In genomic region chr19:51375504-51376221, GRCh38 we compare ENCODE assay signal across 17 cellular contexts. TPM values are rescaled to one million over a fixed set of nuclear protein-coding genes. Genes with fewer than 3 reads are reported as not detected.
DNase-seq lines count a peak whose midpoint lies in the region; ATAC-seq and TF ChIP-seq lines count a peak whose summit lies in the region.
"Had no signal": no experiment of that assay in that cellular context is flagged by ENCODE, and none has a peak within 500 bp of the region (broad histone marks: within the 10 kb centered on the region; RNA-seq: fewer than 3 reads in every experiment).

No MANE protein-coding gene starts in this region.

- DNase-seq in activated CD4-positive, alpha-beta T cell treated with anti-CD3 and anti-CD28 coated beads for 36 hours, result peak; percentile 80
- no peak for DNase-seq in activated CD4-positive, alpha-beta T cell treated with anti-CD3 and anti-CD28 coated beads, Interleukin-2, amount 50 U/mL, for 4 hours
- DNase-seq in GM19240 (ENCODE audit: insufficient read length, low spot score) (peak; percentile 41), DMS79 treated with DMSO at 0.1 percent for 48 hours (lab: John Stamatoyannopoulos, UW) (no peak), head of caudate nucleus (no peak), H9 (no peak)
- DNase-seq in activated CD8-positive, alpha-beta T cell treated with anti-CD3 and anti-CD28 coated beads for 36 hours, result peak; percentile 77
- DNase-seq in naive thymus-derived CD8-positive, alpha-beta T cell, result peak in 2 of 10 donors; percentile 20
- DNase-seq: DMS53, foreskin fibroblast, islet precursor cell, NCI-H1048, transverse colon had no signal

- H2BK20ac ChIP-seq in H9 (ENCODE audit: low read depth, low read length, poor library complexity, severe bottlenecking), result no peak overlapping the region

- H3K4me2 ChIP-seq in H9 (ENCODE audit: insufficient read depth, insufficient read length, low read length), result no peak overlapping the region
- H3K4me2 ChIP-seq: A549 had no signal

- no peaks in the 10 kb centered on the region for H3K27me3 Mint-ChIP-seq in activated CD4-positive, alpha-beta T cell treated with anti-CD3 and anti-CD28 coated beads for 36 hours
- H3K27me3 Mint-ChIP-seq in activated CD8-positive, alpha-beta T cell treated with anti-CD3 and anti-CD28 coated beads for 36 hours, result no peaks in the 10 kb centered on the region
- H3K27me3 Mint-ChIP-seq in naive thymus-derived CD8-positive, alpha-beta T cell, result no peaks in the 10 kb centered on the region
- H3K27me3 Mint-ChIP-seq in H9 (ENCODE audit: low read depth), result peaks cover 20% of the 10 kb centered on the region

- peaks cover 12% of the 10 kb centered on the region for H3K36me3 Mint-ChIP-seq in activated CD4-positive, alpha-beta T cell treated with anti-CD3 and anti-CD28 coated beads for 36 hours (ENCODE audit: low read depth)
- peaks cover 23% of the 10 kb centered on the region for H3K36me3 Mint-ChIP-seq in activated CD8-positive, alpha-beta T cell treated with anti-CD3 and anti-CD28 coated beads for 36 hours (ENCODE audit: low read depth)
- H3K36me3 Mint-ChIP-seq in naive thymus-derived CD8-positive, alpha-beta T cell, result peaks cover 0 to under 1% (median 0%) of the 10 kb centered on the region in 3 donors
- H3K36me3 Mint-ChIP-seq in H9 (ENCODE audit: insufficient read depth in 1 of 3, low read depth in 3 of 3), result peaks cover 0 to 4% (median 0%) of the 10 kb centered on the region in 3 experiments; a peak in 1 of 7 replicates

- no peak overlapping the region for H2BK15ac ChIP-seq in H9 (ENCODE audit: low read depth, low read length)

- no peak overlapping the region for H3K56ac ChIP-seq in H9 (ENCODE audit: insufficient read length, low read depth, low read length)

- no peak overlapping the region for H2BK12ac ChIP-seq in H9 (ENCODE audit: insufficient read length, low read depth, low read length)

- no peak overlapping the region for H4K5ac ChIP-seq in H9 (ENCODE audit: insufficient read length, low read depth, low read length)

- H3K79me1 ChIP-seq in H9 (ENCODE audit: insufficient read depth, low read depth, low read length, poor library complexity, severe bottlenecking), result no peaks in the 10 kb centered on the region

- H3K9me3 Mint-ChIP-seq in activated CD4-positive, alpha-beta T cell treated with anti-CD3 and anti-CD28 coated beads for 36 hours (ENCODE audit: low read depth), result no peaks in the 10 kb centered on the region
- peaks cover 3% of the 10 kb centered on the region for H3K9me3 Mint-ChIP-seq in activated CD8-positive, alpha-beta T cell treated with anti-CD3 and anti-CD28 coated beads for 36 hours
- H3K9me3 Mint-ChIP-seq in naive thymus-derived CD8-positive, alpha-beta T cell, result peaks cover 0 to 4% (median 0%) of the 10 kb centered on the region in 9 donors
- H3K9me3 Mint-ChIP-seq in H9, result peaks cover 5 to 6% of the 10 kb centered on the region in 2 experiments

- peaks cover 69% of the 10 kb centered on the region for H3K4me1 Mint-ChIP-seq in activated CD4-positive, alpha-beta T cell treated with anti-CD3 and anti-CD28 coated beads for 36 hours
- H3K4me1 Mint-ChIP-seq in activated CD8-positive, alpha-beta T cell treated with anti-CD3 and anti-CD28 coated beads for 36 hours (ENCODE audit: low read depth), result peaks cover 65% of the 10 kb centered on the region
- peaks cover 38 to 73% (median 59%) of the 10 kb centered on the region in 4 donors for H3K4me1 Mint-ChIP-seq in naive thymus-derived CD8-positive, alpha-beta T cell
- peaks cover 5 to 8% of the 10 kb centered on the region in 2 experiments for H3K4me1 Mint-ChIP-seq in H9

- no peaks in the 10 kb centered on the region for H3K9me3 ChIP-seq in H9 (ENCODE audit: control insufficient read depth, low read depth, low read length)
- H3K9me3 ChIP-seq: A549, transverse colon had no signal

- H3K27ac ChIP-seq in H9 (ENCODE audit: insufficient read length, low read depth, low read length), result no peak overlapping the region
- H3K27ac ChIP-seq: A549, dorsolateral prefrontal cortex, transverse colon had no signal

- peak; percentile 16 for ATAC-seq in activated CD4-positive, alpha-beta T cell treated with anti-CD3 and anti-CD28 coated beads for 36 hours
- peak; percentile 12 for ATAC-seq in activated CD8-positive, alpha-beta T cell treated with anti-CD3 and anti-CD28 coated beads for 36 hours
- no peak for ATAC-seq in naive thymus-derived CD8-positive, alpha-beta T cell
- ATAC-seq: A549 had no signal

- H2AFZ ChIP-seq in H9 (ENCODE audit: low read length), result no peak overlapping the region

- H3K4ac ChIP-seq in H9 (ENCODE audit: low read depth, low read length), result no peak overlapping the region

- CTCF ChIA-PET in activated CD4-positive, alpha-beta T cell treated with anti-CD3 and anti-CD28 coated beads for 36 hours (lab: Charles Lee), result interaction anchor here (0.8 to 2.2 kb wide), 2 partner anchors 20 to 262 kb away, joined by 3 to 4 read pairs; no protein-coding TSS in a partner anchor
- CTCF ChIA-PET in activated CD8-positive, alpha-beta T cell treated with anti-CD3 and anti-CD28 coated beads for 36 hours (lab: Charles Lee), result interaction anchor here (1.4 kb wide), 1 partner anchor 23 kb away, joined by 3 read pairs; no protein-coding TSS in a partner anchor

- no peak overlapping the region for H3K18ac ChIP-seq in H9 (ENCODE audit: insufficient read length, low read depth, low read length)

- no peak overlapping the region for H4K91ac ChIP-seq in H9 (ENCODE audit: insufficient read length, low read depth, low read length)

- peaks cover 2% of the 10 kb centered on the region for H3K23me2 ChIP-seq in H9 (ENCODE audit: insufficient read length, low read depth, low read length, poor library complexity, severe bottlenecking)

- H3K14ac ChIP-seq in H9 (ENCODE audit: insufficient read depth, low read length), result no peak overlapping the region

- no peaks in the 10 kb centered on the region for H4K20me1 ChIP-seq in H9 (ENCODE audit: control insufficient read depth, insufficient read depth, insufficient read length)

- H2BK5ac ChIP-seq in H9 (ENCODE audit: insufficient read length, low read length), result no peak overlapping the region

- TF ChIP-seq CTCF in activated CD8-positive, alpha-beta T cell treated with anti-CD3 and anti-CD28 coated beads for 36 hours (IDR thresholded peaks at IDR 0.05), result no peak
- TF ChIP-seq CTCF in H9 (conservative IDR thresholded peaks at IDR 0.05), result no peak

- WGBS in H9 (ENCODE audit: extremely low coverage, insufficient read length, low lambda C conversion rate), result no CpG with 5 or more reads among the region's 11 CpGs

- H3K4me3 Mint-ChIP-seq in activated CD4-positive, alpha-beta T cell treated with anti-CD3 and anti-CD28 coated beads for 36 hours, result peak overlapping the region; percentile 60
- peak overlapping the region; percentile 72 for H3K4me3 Mint-ChIP-seq in activated CD8-positive, alpha-beta T cell treated with anti-CD3 and anti-CD28 coated beads for 36 hours
- peak overlapping the region in 7 of 10 donors; percentile 8 to 70 (median 43) for H3K4me3 Mint-ChIP-seq in naive thymus-derived CD8-positive, alpha-beta T cell
- no peak overlapping the region for H3K4me3 Mint-ChIP-seq in H9

- intact Hi-C loops in activated CD4-positive, alpha-beta T cell treated with anti-CD3 and anti-CD28 coated beads for 36 hours (cut with DNase I, micrococcal nuclease), result no loop called here
- intact Hi-C loops in activated CD8-positive, alpha-beta T cell treated with anti-CD3 and anti-CD28 coated beads for 36 hours (cut with micrococcal nuclease), result no loop called here
- intact Hi-C loops in head of caudate nucleus (cut with DNase I), result no loop called here

- H2AK5ac ChIP-seq in H9 (ENCODE audit: insufficient read length, low read length), result no peak overlapping the region

- no peaks in the 10 kb centered on the region for H3K79me2 ChIP-seq in H9 (ENCODE audit: insufficient read depth, low read length)

- H4K8ac ChIP-seq in H9 (replicated peaks; ENCODE audit: insufficient read length, low read depth, low read length), result no peak overlapping the region

- peak overlapping the region; percentile 87 for H3K27ac Mint-ChIP-seq in activated CD4-positive, alpha-beta T cell treated with anti-CD3 and anti-CD28 coated beads for 36 hours
- H3K27ac Mint-ChIP-seq in activated CD8-positive, alpha-beta T cell treated with anti-CD3 and anti-CD28 coated beads for 36 hours, result peak overlapping the region; percentile 94
- H3K27ac Mint-ChIP-seq in naive thymus-derived CD8-positive, alpha-beta T cell, result peak overlapping the region; percentile 70 to 95 (median 80)
- peak overlapping the region in 1 of 3 experiments; percentile 7; a peak in 1 of 7 replicates for H3K27ac Mint-ChIP-seq in H9

- POLR2A ChIA-PET in activated CD4-positive, alpha-beta T cell treated with anti-CD3 and anti-CD28 coated beads for 36 hours (lab: Charles Lee), result interaction anchor here (1.0 kb wide), 2 partner anchors 18 to 20 kb away, joined by 3 to 4 read pairs; no protein-coding TSS in a partner anchor
- POLR2A ChIA-PET in activated CD8-positive, alpha-beta T cell treated with anti-CD3 and anti-CD28 coated beads for 36 hours (lab: Charles Lee), result interaction anchor here (1.1 kb wide), 1 partner anchor 20 kb away, joined by 3 read pairs; no protein-coding TSS in a partner anchor
- POLR2A ChIA-PET in naive thymus-derived CD8-positive, alpha-beta T cell (lab: Charles Lee), result no interaction called here

- H3K4me1 ChIP-seq in H9 (ENCODE audit: insufficient read depth, low read length), result no peaks in the 10 kb centered on the region; the same call in 1 of the 2 replicates
- H3K4me1 ChIP-seq: A549, transverse colon had no signal

- H3T11ph ChIP-seq in H9 (ENCODE audit: low read length), result no peak overlapping the region

- H3K9ac ChIP-seq in H9 (ENCODE audit: extremely low read depth, insufficient read length, low read length), result no peak overlapping the region

- no peak overlapping the region for H3K23ac ChIP-seq in H9 (ENCODE audit: insufficient read length, low read depth, low read length)

- H3K27me3 ChIP-seq in H9 (ENCODE audit: insufficient read depth, low read length), result no peaks in the 10 kb centered on the region
- H3K27me3 ChIP-seq: dorsolateral prefrontal cortex, transverse colon had no signal

- no peak overlapping the region for H2BK120ac ChIP-seq in H9 (ENCODE audit: low read depth, low read length, poor library complexity, severe bottlenecking)

RNA-seq across cellular contexts. Expression of gene NKG7, which starts 3.2 kb away (rescaled TPM):
- 100 to 1,000 TPM in 1 of 2 experiments, 10 to 100 TPM in 1; 92.1 to 125 TPM for total RNA-seq in activated CD4-positive, alpha-beta T cell treated with anti-CD3 and anti-CD28 coated beads for 36 hours
- 100 to 1,000 TPM; 258 to 283 TPM for total RNA-seq in activated CD8-positive, alpha-beta T cell treated with anti-CD3 and anti-CD28 coated beads for 36 hours
- 1 to 10 TPM; 3.8 to 5.6 TPM for total RNA-seq in naive thymus-derived CD8-positive, alpha-beta T cell
- 1,000 to 10,000 TPM in 1 of 3 donors, 10 to 100 TPM in 2; 41.7 to 1,629 (median 63.8) TPM for polyA plus RNA-seq in naive thymus-derived CD8-positive, alpha-beta T cell
- total RNA-seq in H9 (2021), result not detected in 2 replicates
- total RNA-seq: myocyte, RPMI7951 had no signal
- polyA plus RNA-seq: A549 had no signal

RNA-seq across cellular contexts. Expression of gene CLDND2, which starts 6.9 kb away (rescaled TPM):
- total RNA-seq in activated CD4-positive, alpha-beta T cell treated with anti-CD3 and anti-CD28 coated beads for 36 hours, result 1 to 10 TPM; 3.2 to 4.9 TPM
- total RNA-seq in activated CD8-positive, alpha-beta T cell treated with anti-CD3 and anti-CD28 coated beads for 36 hours, result 1 to 10 TPM; 5.0 to 5.4 TPM
- 1 to 10 TPM in 1 of 2 experiments, under 1 TPM in 1; 0.73 to 1.7 TPM for total RNA-seq in naive thymus-derived CD8-positive, alpha-beta T cell
- polyA plus RNA-seq in naive thymus-derived CD8-positive, alpha-beta T cell, result not detected
- total RNA-seq in H9 (2021), result 1.7 TPM in 1 of 2 replicates, not detected in the other
- total RNA-seq: myocyte, RPMI7951, transverse colon had no signal

RNA-seq across cellular contexts. Expression of gene ETFB, which starts 9.5 kb away (rescaled TPM):
- total RNA-seq in activated CD4-positive, alpha-beta T cell treated with anti-CD3 and anti-CD28 coated beads for 36 hours, result 100 to 1,000 TPM; 108 to 172 TPM
- total RNA-seq in activated CD8-positive, alpha-beta T cell treated with anti-CD3 and anti-CD28 coated beads for 36 hours, result 100 to 1,000 TPM; 151 to 162 TPM
- total RNA-seq in naive thymus-derived CD8-positive, alpha-beta T cell, result 10 to 100 TPM; 46.2 to 48.1 TPM
- 100 to 1,000 TPM in 1 of 3 donors, 10 to 100 TPM in 2; 85.8 to 104 (median 91.5) TPM for polyA plus RNA-seq in naive thymus-derived CD8-positive, alpha-beta T cell
- total RNA-seq in H9 (2021), result 44.8 and 49.4 TPM in 2 replicates

RNA-seq across cellular contexts. Expression of gene LIM2, which starts 12.1 kb away (rescaled TPM):
- total RNA-seq in activated CD4-positive, alpha-beta T cell treated with anti-CD3 and anti-CD28 coated beads for 36 hours, result under 1 TPM in 1 of 2 experiments, not detected in 1; 0.27 TPM
- total RNA-seq in activated CD8-positive, alpha-beta T cell treated with anti-CD3 and anti-CD28 coated beads for 36 hours, result 1 to 10 TPM; 1.4 to 2.6 TPM
- total RNA-seq in naive thymus-derived CD8-positive, alpha-beta T cell, result not detected
- polyA plus RNA-seq in naive thymus-derived CD8-positive, alpha-beta T cell, result under 1 TPM in 1 of 3 donors, not detected in 2; 0.68 TPM
- total RNA-seq in H9 (2021), result not detected in 2 replicates
- total RNA-seq: dorsolateral prefrontal cortex, myocyte, RPMI7951, transverse colon had no signal
- polyA plus RNA-seq: A549 had no signal

RNA-seq across cellular contexts. Expression of gene C19orf84, which starts 14.7 kb away (rescaled TPM):
- under 1 TPM in 1 of 2 experiments, not detected in 1; 0.33 TPM for total RNA-seq in activated CD4-positive, alpha-beta T cell treated with anti-CD3 and anti-CD28 coated beads for 36 hours
- not detected for total RNA-seq in activated CD8-positive, alpha-beta T cell treated with anti-CD3 and anti-CD28 coated beads for 36 hours
- total RNA-seq in naive thymus-derived CD8-positive, alpha-beta T cell, result not detected
- not detected for polyA plus RNA-seq in naive thymus-derived CD8-positive, alpha-beta T cell
- total RNA-seq in H9 (2021), result 4.1 and 4.8 TPM in 2 replicates
- total RNA-seq: myocyte, RPMI7951, transverse colon had no signal
- polyA plus RNA-seq: A549 had no signal

Comparison
In these comparisons a context has a peak if more than half of its experiments do, and no peak if none do; other contexts are left out.
1. DNase-seq: peak in activated CD4-positive, alpha-beta T cell treated with anti-CD3 and anti-CD28 coated beads for 36 hours (single experiment), GM19240 (single experiment) and activated CD8-positive, alpha-beta T cell treated with anti-CD3 and anti-CD28 coated beads for 36 hours (single experiment); none in activated CD4-positive, alpha-beta T cell treated with anti-CD3 and anti-CD28 coated beads, Interleukin-2, amount 50 U/mL, for 4 hours (0 of 2), DMS79 treated with DMSO at 0.1 percent for 48 hours (single experiment), head of caudate nucleus (0 of 42) and H9 (single experiment).
2. ATAC-seq: peak in activated CD4-positive, alpha-beta T cell treated with anti-CD3 and anti-CD28 coated beads for 36 hours (single experiment) and activated CD8-positive, alpha-beta T cell treated with anti-CD3 and anti-CD28 coated beads for 36 hours (single experiment); none in naive thymus-derived CD8-positive, alpha-beta T cell (0 of 2).
3. H3K4me3 Mint-ChIP-seq: peak in activated CD4-positive, alpha-beta T cell treated with anti-CD3 and anti-CD28 coated beads for 36 hours (single experiment), activated CD8-positive, alpha-beta T cell treated with anti-CD3 and anti-CD28 coated beads for 36 hours (single experiment) and naive thymus-derived CD8-positive, alpha-beta T cell (7 of 10); none in H9 (0 of 2).
4. RNA of gene NKG7, which starts 3.2 kb away (total RNA-seq): 258 to 283 TPM in activated CD8-positive, alpha-beta T cell treated with anti-CD3 and anti-CD28 coated beads for 36 hours and 92.1 to 125 TPM in activated CD4-positive, alpha-beta T cell treated with anti-CD3 and anti-CD28 coated beads for 36 hours; 3.8 to 5.6 TPM in naive thymus-derived CD8-positive, alpha-beta T cell and not detected in H9; every median in the first group is over 10 times any median in the second.